1 cellular context compared by ENCODE assay signal in the genomic region with DNA sequence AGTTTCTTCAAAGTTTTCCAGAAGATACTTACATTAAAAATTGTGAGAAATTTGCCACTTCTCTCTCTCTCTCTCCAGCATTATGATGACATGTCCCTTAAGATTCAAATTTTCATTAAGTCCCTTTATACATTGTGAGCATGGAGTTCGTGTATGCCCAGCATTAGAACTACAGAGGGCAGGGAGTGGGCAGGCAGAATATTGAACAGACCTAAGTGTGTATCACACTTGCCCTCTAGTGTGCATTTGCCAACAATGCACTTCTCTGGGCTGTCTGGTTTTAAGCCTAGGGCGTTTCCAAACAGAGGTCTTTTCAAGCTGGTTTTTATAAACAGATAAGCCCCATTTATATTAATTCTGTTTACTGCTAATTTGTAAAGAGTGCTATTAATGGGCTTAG.
TF ChIP-seq lines count a peak whose summit lies in the region.

No MANE protein-coding gene starts in this region.

TF ChIP-seq in H1, 55 proteins besides CTCF, POLR2A, EP300 and RAD21 (continued from another document):
- TF ChIP-seq, protein P1, sequence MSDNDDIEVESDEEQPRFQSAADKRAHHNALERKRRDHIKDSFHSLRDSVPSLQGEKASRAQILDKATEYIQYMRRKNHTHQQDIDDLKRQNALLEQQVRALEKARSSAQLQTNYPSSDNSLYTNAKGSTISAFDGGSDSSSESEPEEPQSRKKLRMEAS (IDR thresholded peaks at IDR 0.05), result no peak
- TF ChIP-seq MAFK (IDR thresholded peaks at IDR 0.05; ENCODE audit: low read depth, low read length), result no peak
- no peak for TF ChIP-seq ZNF274 (IDR thresholded peaks at IDR 0.05; ENCODE audit: borderline replicate concordance, extremely low read depth, low read length)
- TF ChIP-seq TAF7 (optimal IDR thresholded peaks at IDR 0.05; ENCODE audit: borderline replicate concordance, low read depth, low read length), result no peak
- no peak for TF ChIP-seq NRF1 (IDR thresholded peaks at IDR 0.05; ENCODE audit: low read depth, low read length)
- no peak for TF ChIP-seq RBBP5 (IDR thresholded peaks at IDR 0.05; ENCODE audit: borderline replicate concordance, low read depth, low read length)
